Comparison of ENCODE assay signal across 34 cellular contexts in the genomic region with DNA sequence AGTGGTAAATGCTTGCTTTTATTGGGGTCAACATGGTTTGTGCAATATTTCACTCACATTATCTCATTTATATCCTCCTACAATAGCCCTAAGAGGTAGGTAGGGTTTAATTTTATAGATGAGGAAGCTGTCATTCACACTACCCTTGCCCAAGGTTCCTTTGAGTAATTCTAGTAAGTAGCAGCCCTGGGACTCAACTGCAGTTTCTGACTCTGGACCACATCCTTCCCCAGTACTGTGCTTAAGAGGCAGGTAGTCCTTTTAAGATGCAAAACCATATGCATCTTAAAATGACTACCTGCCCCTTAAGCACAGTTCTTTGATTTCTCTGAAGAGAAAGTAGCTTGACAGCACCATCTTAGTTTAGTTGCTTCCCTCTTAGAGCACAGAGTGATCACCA. TPM values are rescaled to one million over a fixed set of nuclear protein-coding genes. Genes with fewer than 3 reads are reported as not detected.
A peak's percentile ranks its signal among the peaks of the same experiment; 100 is the strongest.
DNase-seq lines count a peak whose midpoint lies in the region; ATAC-seq and TF ChIP-seq lines count a peak whose summit lies in the region.
"Had no signal": no experiment of that assay in that cellular context is flagged by ENCODE, and none has a peak within 500 bp of the region (broad histone marks: within the 10 kb centered on the region; RNA-seq: fewer than 3 reads in every experiment).

No MANE protein-coding gene starts in this region.

- H3K27ac Mint-ChIP-seq in activated T-cell treated with anti-CD3 and anti-CD28 coated beads, Interleukin-2, amount 50 U/mL, for 72 hours, result no peak overlapping the region
- H3K27ac Mint-ChIP-seq in activated T-cell treated with anti-CD3 and anti-CD28 coated beads, Interleukin-2, amount 50 U/mL, for 24 hours, result no peak overlapping the region
- H3K27ac Mint-ChIP-seq in stimulated activated naive CD8-positive, alpha-beta T cell treated with anti-CD3 and anti-CD28 coated beads, Interleukin-15, amount 100 ng/mL, for 72 hours, result no peak overlapping the region
- H3K27ac Mint-ChIP-seq: GM23338, HFFc6, memory B cell, neural progenitor cell, type B pancreatic cell had no signal

- peaks cover 0 to 2% of the 10 kb centered on the region in 2 donors for H3K36me3 Mint-ChIP-seq in activated T-cell treated with anti-CD3 and anti-CD28 coated beads, Interleukin-2, amount 50 U/mL, for 72 hours (ENCODE audit: insufficient read depth in 2 of 2)
- no peaks in the 10 kb centered on the region for H3K36me3 Mint-ChIP-seq in activated T-cell treated with anti-CD3 and anti-CD28 coated beads, Interleukin-2, amount 50 U/mL, for 24 hours (ENCODE audit: low read depth)
- H3K36me3 Mint-ChIP-seq: memory B cell, neural progenitor cell, type B pancreatic cell had no signal

- H3K27me3 Mint-ChIP-seq in activated T-cell treated with anti-CD3 and anti-CD28 coated beads, Interleukin-2, amount 50 U/mL, for 72 hours (ENCODE audit: low read depth), result no peaks in the 10 kb centered on the region
- no peaks in the 10 kb centered on the region for H3K27me3 Mint-ChIP-seq in activated T-cell treated with anti-CD3 and anti-CD28 coated beads, Interleukin-2, amount 50 U/mL, for 24 hours
- H3K27me3 Mint-ChIP-seq in stimulated activated naive CD8-positive, alpha-beta T cell treated with anti-CD3 and anti-CD28 coated beads, Interleukin-15, amount 100 ng/mL, for 72 hours, result no peaks in the 10 kb centered on the region
- H3K27me3 Mint-ChIP-seq: CD8-positive, alpha-beta memory T cell; memory B cell; type B pancreatic cell had no signal

- no peaks in the 10 kb centered on the region for H3K4me1 ChIP-seq in mucosa of descending colon (ENCODE audit: low read depth)
- H3K4me1 ChIP-seq: neural progenitor cell, right atrium auricular region, spleen had no signal

- no peaks in the 10 kb centered on the region for H3K4me1 Mint-ChIP-seq in activated T-cell treated with anti-CD3 and anti-CD28 coated beads, Interleukin-2, amount 50 U/mL, for 72 hours (ENCODE audit: low read depth)
- peaks cover 12% of the 10 kb centered on the region for H3K4me1 Mint-ChIP-seq in activated T-cell treated with anti-CD3 and anti-CD28 coated beads, Interleukin-2, amount 50 U/mL, for 24 hours (ENCODE audit: low read depth)
- H3K4me1 Mint-ChIP-seq in stimulated activated naive CD8-positive, alpha-beta T cell treated with anti-CD3 and anti-CD28 coated beads, Interleukin-15, amount 100 ng/mL, for 72 hours, result no peaks in the 10 kb centered on the region

- no peak overlapping the region for H3K4me3 ChIP-seq in Jurkat, Clone E6-1 (ENCODE audit: low read length)
- no peak overlapping the region for H3K4me3 ChIP-seq in foreskin fibroblast (ENCODE audit: low read depth in 1 of 2, low read length in 2 of 2)
- H3K4me3 ChIP-seq in mucosa of descending colon, result no peak overlapping the region
- H3K4me3 ChIP-seq: adrenal gland, body of pancreas, dorsolateral prefrontal cortex, GM23338, neural progenitor cell, right atrium auricular region, spleen had no signal

- H3K9me3 Mint-ChIP-seq in activated T-cell treated with anti-CD3 and anti-CD28 coated beads, Interleukin-2, amount 50 U/mL, for 72 hours, result no peaks in the 10 kb centered on the region
- H3K9me3 Mint-ChIP-seq in activated T-cell treated with anti-CD3 and anti-CD28 coated beads, Interleukin-2, amount 50 U/mL, for 24 hours, result no peaks in the 10 kb centered on the region
- H3K9me3 Mint-ChIP-seq in stimulated activated naive CD8-positive, alpha-beta T cell treated with anti-CD3 and anti-CD28 coated beads, Interleukin-15, amount 100 ng/mL, for 72 hours, result no peaks in the 10 kb centered on the region
- H3K9me3 Mint-ChIP-seq: CD8-positive, alpha-beta memory T cell; GM23338; HFFc6; memory B cell; neural progenitor cell; type B pancreatic cell had no signal

- peak; percentile 77 to 86 for ATAC-seq in activated T-cell treated with anti-CD3 and anti-CD28 coated beads, Interleukin-2, amount 50 U/mL, for 72 hours (replicated peaks in 1 of 2)
- ATAC-seq in HG02852 (IDR thresholded peaks at IDR 0.05; ENCODE audit: unreplicated experiment) (peak; percentile 79), mucosa of descending colon (no peak)
- peak; percentile 80 for ATAC-seq in stimulated activated naive CD8-positive, alpha-beta T cell treated with anti-CD3 and anti-CD28 coated beads, Interleukin-15, amount 100 ng/mL, for 72 hours
- ATAC-seq: body of pancreas, GM23338, left lobe of liver, PC-3, Right ventricle myocardium inferior had no signal

- TF ChIP-seq CTCF in foreskin fibroblast (IDR thresholded peaks at IDR 0.05; ENCODE audit: low read depth, low read length) (no peak), mucosa of descending colon (IDR thresholded peaks at IDR 0.05) (no peak)

- no peaks in the 10 kb centered on the region for H3K36me3 ChIP-seq in mucosa of descending colon (ENCODE audit: low read depth)
- H3K36me3 ChIP-seq: adrenal gland, BE2C, neural progenitor cell, right atrium auricular region, spleen, WERI-Rb-1 had no signal

- DNase-seq in activated T-cell treated with anti-CD3 and anti-CD28 coated beads, Interleukin-2, amount 50 U/mL, for 72 hours, result peak in 1 of 2 donors; percentile 4
- DNase-seq in activated T-cell treated with anti-CD3 and anti-CD28 coated beads, Interleukin-2, amount 50 U/mL, for 24 hours, result no peak
- DNase-seq in Jurkat, Clone E6-1 (ENCODE audit: low read depth, low spot score), result peak; percentile 1
- no peak for DNase-seq in stimulated activated naive CD8-positive, alpha-beta T cell treated with anti-CD3 and anti-CD28 coated beads, Interleukin-15, amount 100 ng/mL, for 72 hours
- DNase-seq in foreskin fibroblast (no peak), NOMO-1 treated with dmso at 0.1 percent for 144 hours (lab: John Stamatoyannopoulos, UW; ENCODE audit: unreplicated experiment) (no peak), mucosa of descending colon (no peak)
- DNase-seq: activated CD4-positive, alpha-beta T cell treated with anti-CD3 and anti-CD28 coated beads, Interleukin-2, amount 50 U/mL, for 48 hours; activated gamma-delta T cell; adrenal gland; BE2C; body of pancreas; CD8-positive, alpha-beta memory T cell; DMS153; dorsolateral prefrontal cortex; HFFc6; hippocampal formation; NCI-H2171; NCI-H510A treated with DMSO at 0.1 percent for 48 hours; PC-3; spleen; T-helper 9 cell; WERI-Rb-1 had no signal

- no peak overlapping the region for H3K4me3 Mint-ChIP-seq in activated T-cell treated with anti-CD3 and anti-CD28 coated beads, Interleukin-2, amount 50 U/mL, for 72 hours
- H3K4me3 Mint-ChIP-seq in activated T-cell treated with anti-CD3 and anti-CD28 coated beads, Interleukin-2, amount 50 U/mL, for 24 hours, result no peak overlapping the region
- H3K4me3 Mint-ChIP-seq in stimulated activated naive CD8-positive, alpha-beta T cell treated with anti-CD3 and anti-CD28 coated beads, Interleukin-15, amount 100 ng/mL, for 72 hours, result no peak overlapping the region
- H3K4me3 Mint-ChIP-seq: CD8-positive, alpha-beta memory T cell; GM23338; HFFc6; memory B cell; neural progenitor cell; type B pancreatic cell had no signal

- no peaks in the 10 kb centered on the region for H3K9me3 ChIP-seq in mucosa of descending colon
- H3K9me3 ChIP-seq: adrenal gland, BE2C, body of pancreas, right atrium auricular region, spleen had no signal

- intact Hi-C loops in mucosa of descending colon (cut with DNase I, micrococcal nuclease), result no loop called here

RNA-seq across cellular contexts. Expression of gene NT5C1B, which starts 15.7 kb away (rescaled TPM):
- total RNA-seq in activated T-cell treated with anti-CD3 and anti-CD28 coated beads, Interleukin-2, amount 50 U/mL, for 72 hours, result not detected
- polyA plus RNA-seq in Jurkat, Clone E6-1 (2012; ENCODE audit: insufficient read depth, insufficient read length), result not detected
- not detected for total RNA-seq in mucosa of descending colon
- total RNA-seq: adrenal gland; body of pancreas; CD8-positive, alpha-beta memory T cell; dorsolateral prefrontal cortex; G401; GM23338; HFFc6; left lobe of liver; LHCN-M2; PC-3; right atrium auricular region; Right ventricle myocardium inferior; spleen; subcutaneous adipose tissue had no signal
- polyA plus RNA-seq: adrenal gland, GM23338, spleen had no signal

RNA-seq across cellular contexts. Expression of gene RDH14, which starts 44.7 kb away (rescaled TPM):
- total RNA-seq in activated T-cell treated with anti-CD3 and anti-CD28 coated beads, Interleukin-2, amount 50 U/mL, for 72 hours, result 10 to 100 TPM; 20.0 to 23.2 TPM
- polyA plus RNA-seq in Jurkat, Clone E6-1 (2012; ENCODE audit: insufficient read depth, insufficient read length), result 23.3 TPM
- 10 to 100 TPM; 16.2 to 25.3 (median 17.1) TPM for total RNA-seq in mucosa of descending colon
